ENCODE assay signal across 8 cellular contexts in genomic region chr7:32760755-32761154, GRCh38.
A peak's percentile ranks its signal among the peaks of the same experiment; 100 is the strongest.
DNase-seq lines count a peak whose midpoint lies in the region; ATAC-seq and TF ChIP-seq lines count a peak whose summit lies in the region.
"Not testable (repeated sequence)": the region's sequence is repeated elsewhere in the genome, so short reads cannot be mapped to it uniquely, and the experiment has no call there.

No MANE protein-coding gene starts in this region.

- not testable (repeated sequence) for H3K9ac ChIP-seq in neuronal stem cell (ENCODE audit: low read depth, low read length, poor library complexity)

- not testable (repeated sequence) for H3K9me3 ChIP-seq in heart left ventricle; neuronal stem cell (replicated peaks in 1 of 2; ENCODE audit: control insufficient read depth in 2 of 2, insufficient read depth in 1 of 2, low read depth in 1 of 2, low read length in 2 of 2)

- not testable (repeated sequence) for H2AK5ac ChIP-seq in neuronal stem cell (ENCODE audit: low read depth, low read length)

- not testable (repeated sequence) for H3K36me3 ChIP-seq in GM23338 (ENCODE audit: insufficient read depth); heart left ventricle; neuronal stem cell (replicated peaks in 1 of 2; ENCODE audit: control insufficient read depth in 2 of 2, insufficient read depth in 2 of 2, low read length in 2 of 2)

- H4K91ac ChIP-seq in neuronal stem cell (ENCODE audit: low read depth, low read length, poor library complexity) = not testable (repeated sequence)

- ATAC-seq in GM23338, WTC11, left cardiac atrium: not testable (repeated sequence)
- ATAC-seq in heart left ventricle (peak in 3 of 4 donors; percentile 57 to 61 (median 58)), left ventricle myocardium superior (peak; percentile 63)

- H3K14ac ChIP-seq in neuronal stem cell (ENCODE audit: low read length) = not testable (repeated sequence)

- H3K4me1 Mint-ChIP-seq in GM23338 = peaks cover 20% of the 10 kb centered on the region
- H3K4me1 Mint-ChIP-seq in WTC11 = peaks cover 18% of the 10 kb centered on the region
- H3K4me1 Mint-ChIP-seq in glutamatergic neuron (ENCODE audit: low read depth, unreplicated experiment) = peaks cover 12% of the 10 kb centered on the region
- H3K4me1 Mint-ChIP-seq in nephron progenitor cell = peaks cover 10% of the 10 kb centered on the region

- peak overlapping the region; percentile 71 for H3K4me3 ChIP-seq in GM23338
- not testable (repeated sequence) for H3K4me3 ChIP-seq in heart left ventricle; neuronal stem cell (ENCODE audit: low read length in 2 of 2)

- not testable (repeated sequence) for H2BK5ac ChIP-seq in neuronal stem cell (ENCODE audit: low read length)

- H2BK15ac ChIP-seq in neuronal stem cell (ENCODE audit: low read length) = not testable (repeated sequence)

- H3K27me3 Mint-ChIP-seq in GM23338 (ENCODE audit: insufficient read depth, low read depth, poor library complexity) = peaks cover 36% of the 10 kb centered on the region
- H3K27me3 Mint-ChIP-seq in WTC11 (ENCODE audit: low read depth) = peaks cover 64% of the 10 kb centered on the region
- H3K27me3 Mint-ChIP-seq in glutamatergic neuron (ENCODE audit: unreplicated experiment) = not testable (repeated sequence)
- H3K27me3 Mint-ChIP-seq in nephron progenitor cell (ENCODE audit: low read depth, poor library complexity) = peaks cover 49% of the 10 kb centered on the region

- not testable (repeated sequence) for H3K79me2 ChIP-seq in GM23338 (replicated peaks; ENCODE audit: insufficient read depth)

- not testable (repeated sequence) for H3K18ac ChIP-seq in neuronal stem cell (ENCODE audit: low read length)

- H3K36me3 Mint-ChIP-seq in GM23338 (ENCODE audit: low read depth); WTC11; glutamatergic neuron (ENCODE audit: unreplicated experiment); nephron progenitor cell (ENCODE audit: low read depth): not testable (repeated sequence)

- not testable (repeated sequence) for H3K4me2 ChIP-seq in GM23338
- peak overlapping the region; percentile 11 for H3K4me2 ChIP-seq in neuronal stem cell (ENCODE audit: insufficient read depth, low read length, poor library complexity, severe bottlenecking)

- H4K20me1 ChIP-seq in GM23338 (replicated peaks; ENCODE audit: insufficient read depth) = not testable (repeated sequence)

- H3K27me3 ChIP-seq in GM23338 (ENCODE audit: insufficient read depth) (peaks cover 60% of the 10 kb centered on the region), heart left ventricle (peaks cover 0 to 17% (median 0%) of the 10 kb centered on the region in 9 donors), neuronal stem cell (ENCODE audit: control insufficient read depth in 3 of 3, insufficient read depth in 3 of 3, low read depth in 1 of 3, low read length in 3 of 3) (peaks cover 0 to 24% (median 0%) of the 10 kb centered on the region in 3 experiments)

- not testable (repeated sequence) for H2AFZ ChIP-seq in GM23338; neuronal stem cell (ENCODE audit: low read length)

- H3K9me2 ChIP-seq in GM23338 (ENCODE audit: insufficient read depth) = not testable (repeated sequence)

- H2BK120ac ChIP-seq in neuronal stem cell (ENCODE audit: low read depth, low read length) = not testable (repeated sequence)

- H3K4me3 Mint-ChIP-seq in GM23338 = peak overlapping the region; percentile 68; the same call in 2 of the 3 replicates
- peak overlapping the region; percentile 62 for H3K4me3 Mint-ChIP-seq in WTC11
- peak overlapping the region; percentile 85 for H3K4me3 Mint-ChIP-seq in glutamatergic neuron (ENCODE audit: unreplicated experiment)
- H3K4me3 Mint-ChIP-seq in nephron progenitor cell = peak overlapping the region; percentile 69

- H3K27ac Mint-ChIP-seq in GM23338; WTC11; glutamatergic neuron (ENCODE audit: unreplicated experiment); nephron progenitor cell: not testable (repeated sequence)

- DNase-seq in GM23338 (ENCODE audit: low spot score); WTC11 (ENCODE audit: low spot score); glutamatergic neuron; nephron progenitor cell; neuronal stem cell (ENCODE audit: low spot score): not testable (repeated sequence)
- DNase-seq in heart left ventricle (peak in 3 of 5 donors; percentile 34 to 61 (median 60)), left cardiac atrium (peak; percentile 25), left ventricle myocardium superior (peak; percentile 30)

- not testable (repeated sequence) for TF ChIP-seq CTCF in GM23338 (conservative IDR thresholded peaks at IDR 0.05; ENCODE audit: low read depth in 2 of 2); WTC11 (IDR thresholded peaks at IDR 0.05); glutamatergic neuron (IDR thresholded peaks at IDR 0.05; ENCODE audit: partially characterized antibody, unreplicated experiment); heart left ventricle (IDR thresholded peaks at IDR 0.05); nephron progenitor cell (IDR thresholded peaks at IDR 0.05)

- POLR2A ChIA-PET in WTC11 (lab: Charles Lee) = not testable (repeated sequence)

- not testable (repeated sequence) for H3K9me3 Mint-ChIP-seq in GM23338; WTC11; glutamatergic neuron (ENCODE audit: unreplicated experiment); nephron progenitor cell

- not testable (repeated sequence) for H2BK12ac ChIP-seq in neuronal stem cell (ENCODE audit: low read length)

- H3K79me1 ChIP-seq in neuronal stem cell (ENCODE audit: low read depth, low read length) = not testable (repeated sequence)

- TF ChIP-seq POLR2A in heart left ventricle (IDR thresholded peaks at IDR 0.05) = not testable (repeated sequence)

- H3K4ac ChIP-seq in neuronal stem cell (ENCODE audit: low read length) = not testable (repeated sequence)

- peaks cover 14% of the 10 kb centered on the region; the same call in 1 of the 2 replicates for H3K4me1 ChIP-seq in GM23338 (ENCODE audit: insufficient read depth)
- H3K4me1 ChIP-seq in heart left ventricle = peaks cover 0 to 10% (median 0%) of the 10 kb centered on the region in 12 donors
- not testable (repeated sequence) for H3K4me1 ChIP-seq in neuronal stem cell (ENCODE audit: control insufficient read depth in 2 of 2, insufficient read depth in 1 of 2, low read depth in 1 of 2, low read length in 2 of 2)

- intact Hi-C loops in heart left ventricle (cut with DNase I) = loop anchor here in 3 of 10 donors (10.0 kb wide), 1 partner anchor 344 kb away; the partner anchor contains the start of gene RP9 (in 3 of the 3)
- intact Hi-C loops in left cardiac atrium (cut with DNase I); left ventricle myocardium superior (cut with micrococcal nuclease): not testable (repeated sequence)

- not testable (repeated sequence) for H3K27ac ChIP-seq in GM23338 (ENCODE audit: low read depth); neuronal stem cell (replicated peaks; ENCODE audit: low read length)
- peak overlapping the region in 10 of 12 donors; percentile 25 to 82 (median 60) for H3K27ac ChIP-seq in heart left ventricle

- not testable (repeated sequence) for H4K8ac ChIP-seq in neuronal stem cell (ENCODE audit: low read depth, low read length)

- CTCF ChIA-PET in WTC11 (lab: Charles Lee) = not testable (repeated sequence)

- not testable (repeated sequence) for H3F3A ChIP-seq in GM23338 (replicated peaks; ENCODE audit: low read depth)

- 40 to 64% (median 51%) methylated on average over 5 of the region's 5 CpGs for WGBS in heart left ventricle, 4 donors
- no CpG with 5 or more reads among the region's 5 CpGs for WGBS in neuronal stem cell (ENCODE audit: extremely low coverage in 2 of 2, insufficient read length in 2 of 2, insufficient replicate concordance in 1 of 2), 2 donors

- H3K23ac ChIP-seq in neuronal stem cell (ENCODE audit: low read depth, low read length, poor library complexity) = not testable (repeated sequence)
